ENCODE assay signal across 1 cellular context in genomic region chr21:45410151-45410864, GRCh38.
A peak's percentile ranks its signal among the peaks of the same experiment; 100 is the strongest.
TF ChIP-seq lines count a peak whose summit lies in the region.

No MANE protein-coding gene starts in this region.

TF ChIP-seq in HepG2, 621 proteins besides CTCF, POLR2A, EP300 and RAD21 (continued from another document and continues in another):
- no peak for TF ChIP-seq THAP8 (CRISPR knock-in tag; IDR thresholded peaks at IDR 0.05; ENCODE audit: borderline replicate concordance)
- peak; percentile 49; the same call in 1 of the 2 replicates for TF ChIP-seq FOXJ3 (CRISPR knock-in tag; IDR thresholded peaks at IDR 0.05; ENCODE audit: borderline replicate concordance)
- TF ChIP-seq ZNF354B (CRISPR knock-in tag; IDR thresholded peaks at IDR 0.05) = no peak
- TF ChIP-seq FOSL2 (CRISPR knock-in tag; IDR thresholded peaks at IDR 0.05) = no peak
- TF ChIP-seq RORA (CRISPR knock-in tag; IDR thresholded peaks at IDR 0.05) = no peak
- TF ChIP-seq ZNF777 (CRISPR knock-in tag; IDR thresholded peaks at IDR 0.05) = peak; percentile 24
- no peak for TF ChIP-seq ZBTB39 (CRISPR knock-in tag; IDR thresholded peaks at IDR 0.05)
- no peak; the same call in 1 of the 2 replicates for TF ChIP-seq NAIF1 (CRISPR knock-in tag; IDR thresholded peaks at IDR 0.05; ENCODE audit: borderline replicate concordance)
- no peak for TF ChIP-seq NR1H2 (CRISPR knock-in tag; IDR thresholded peaks at IDR 0.05; ENCODE audit: borderline replicate concordance, low read depth)
- no peak for TF ChIP-seq ZNF616 (CRISPR knock-in tag; IDR thresholded peaks at IDR 0.05; ENCODE audit: low read depth)
- TF ChIP-seq PLRG1 (conservative IDR thresholded peaks at IDR 0.05) = no peak
- no peak for TF ChIP-seq CSRNP2 (CRISPR knock-in tag; conservative IDR thresholded peaks at IDR 0.05; ENCODE audit: low read depth)
- no peak for TF ChIP-seq ZNF362 (CRISPR knock-in tag; IDR thresholded peaks at IDR 0.05; ENCODE audit: borderline replicate concordance)
- no peak for TF ChIP-seq ETS1 (CRISPR knock-in tag; IDR thresholded peaks at IDR 0.05)
- TF ChIP-seq ZNF75D (CRISPR knock-in tag; IDR thresholded peaks at IDR 0.05; ENCODE audit: borderline replicate concordance) = no peak
- no peak for TF ChIP-seq PAX8 (CRISPR knock-in tag; IDR thresholded peaks at IDR 0.05; ENCODE audit: borderline replicate concordance)
- 0 out of 2 replicates have a peak, but pooled peaks have one; percentile 25 for TF ChIP-seq THAP11 (CRISPR knock-in tag; IDR thresholded peaks at IDR 0.05)
- TF ChIP-seq ZNF3 (CRISPR knock-in tag; IDR thresholded peaks at IDR 0.05) = no peak
- TF ChIP-seq TBX3 (IDR thresholded peaks at IDR 0.05; ENCODE audit: borderline replicate concordance) = peak; percentile 27; the same call in 1 of the 2 replicates
- no peak for TF ChIP-seq PAF1 (CRISPR knock-in tag; IDR thresholded peaks at IDR 0.05)
- TF ChIP-seq FUBP1 (CRISPR knock-in tag; IDR thresholded peaks at IDR 0.05; ENCODE audit: borderline replicate concordance) = no peak
- no peak for TF ChIP-seq BCLAF1 (IDR thresholded peaks at IDR 0.05)
- no peak; the same call in 1 of the 2 replicates for TF ChIP-seq E2F2 (CRISPR knock-in tag; IDR thresholded peaks at IDR 0.05; ENCODE audit: borderline replicate concordance)
- peak; percentile 10; the same call in 1 of the 2 replicates for TF ChIP-seq MXD3 (CRISPR knock-in tag; IDR thresholded peaks at IDR 0.05)
- TF ChIP-seq HDAC6 (IDR thresholded peaks at IDR 0.05; ENCODE audit: low read depth, low read length) = no peak
- TF ChIP-seq FOXO4 (CRISPR knock-in tag; conservative IDR thresholded peaks at IDR 0.05) = no peak
- no peak for TF ChIP-seq NFRKB (IDR thresholded peaks at IDR 0.05)
- TF ChIP-seq HNRNPL (IDR thresholded peaks at IDR 0.05; ENCODE audit: low read depth, low read length) = peak; percentile 84; the same call in 1 of the 2 replicates
- no peak; the same call in 1 of the 2 replicates for TF ChIP-seq JUNB (CRISPR knock-in tag; IDR thresholded peaks at IDR 0.05; ENCODE audit: borderline replicate concordance)
- no peak for TF ChIP-seq KAT7 (CRISPR knock-in tag; IDR thresholded peaks at IDR 0.05; ENCODE audit: borderline replicate concordance)
- TF ChIP-seq HNRNPH1 (optimal IDR thresholded peaks at IDR 0.05; ENCODE audit: low read depth, low read length) = no peak
- TF ChIP-seq CENPX (CRISPR knock-in tag; IDR thresholded peaks at IDR 0.05) = no peak
- no peak for TF ChIP-seq HOXA7 (CRISPR knock-in tag; IDR thresholded peaks at IDR 0.05)
- TF ChIP-seq TOE1 (CRISPR knock-in tag; IDR thresholded peaks at IDR 0.05) = no peak
- no peak for TF ChIP-seq ZNF788 (CRISPR knock-in tag; IDR thresholded peaks at IDR 0.05; ENCODE audit: borderline replicate concordance)
- TF ChIP-seq ZNF383 (CRISPR knock-in tag; IDR thresholded peaks at IDR 0.05; ENCODE audit: borderline replicate concordance) = no peak
- no peak for TF ChIP-seq ZEB1 (IDR thresholded peaks at IDR 0.05; ENCODE audit: insufficient replicate concordance, low read depth)
- TF ChIP-seq ZNF432 (CRISPR knock-in tag; IDR thresholded peaks at IDR 0.05; ENCODE audit: borderline replicate concordance) = no peak
- TF ChIP-seq ZFP91 (CRISPR knock-in tag; IDR thresholded peaks at IDR 0.05; ENCODE audit: borderline replicate concordance) = no peak; the same call in 1 of the 2 replicates
- TF ChIP-seq ZBTB44 (CRISPR knock-in tag; IDR thresholded peaks at IDR 0.05) = no peak
- no peak for TF ChIP-seq ZNF891 (CRISPR knock-in tag; IDR thresholded peaks at IDR 0.05)
- peak; percentile 51 for TF ChIP-seq HDAC1 (CRISPR knock-in tag; IDR thresholded peaks at IDR 0.05)
- no peak; the same call in 1 of the 2 replicates for TF ChIP-seq ZNF749 (CRISPR knock-in tag; IDR thresholded peaks at IDR 0.05; ENCODE audit: borderline replicate concordance)
